In the genomic region with DNA sequence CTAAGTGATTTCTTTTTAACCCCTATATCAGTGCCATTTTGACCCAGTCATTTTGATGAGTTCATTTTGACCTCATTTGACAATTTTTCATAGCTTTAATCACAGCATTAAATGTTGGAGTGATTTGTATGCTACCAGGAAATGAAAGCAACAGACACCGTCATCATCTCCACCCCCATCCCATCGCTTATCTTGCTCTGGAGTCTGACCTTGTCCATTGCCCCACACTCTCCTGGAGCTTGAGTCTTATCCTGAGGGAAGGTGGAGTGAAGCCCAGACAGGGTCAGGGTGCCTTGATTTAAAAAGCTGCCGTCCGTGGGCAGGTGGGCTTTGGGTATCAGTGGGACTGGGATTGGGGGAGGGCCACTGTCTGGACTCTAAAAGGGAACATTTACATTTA, we compare ENCODE assay signal across 24 cellular contexts.
A peak's percentile ranks its signal among the peaks of the same experiment; 100 is the strongest.
DNase-seq lines count a peak whose midpoint lies in the region; ATAC-seq, FAIRE-seq and TF ChIP-seq lines count a peak whose summit lies in the region.
"Had no signal": no experiment of that assay in that cellular context is flagged by ENCODE, and none has a peak within 500 bp of the region (broad histone marks: within the 10 kb centered on the region; RNA-seq: fewer than 3 reads in every experiment).

No MANE protein-coding gene starts in this region.

- H3K4me1 ChIP-seq in left ventricle myocardium inferior (no peaks in the 10 kb centered on the region), adrenal gland (replicated peaks in 1 of 2) (peaks cover 0 to 11% of the 10 kb centered on the region in 2 donors), small intestine (ENCODE audit: control insufficient read depth in 2 of 2, insufficient read depth in 1 of 2, low read depth in 1 of 2, low read length in 1 of 2) (no peaks in the 10 kb centered on the region)
- H3K4me1 ChIP-seq: BE2C had no signal

- H3K36me3 ChIP-seq in left ventricle myocardium inferior (no peaks in the 10 kb centered on the region), adrenal gland (replicated peaks in 1 of 2) (no peaks in the 10 kb centered on the region), bronchial epithelial cell (ENCODE audit: control insufficient read depth, insufficient read depth, low read length) (no peaks in the 10 kb centered on the region), small intestine (ENCODE audit: control insufficient read depth in 2 of 2, insufficient read depth in 2 of 2, low read length in 2 of 2) (no peaks in the 10 kb centered on the region)
- H3K36me3 ChIP-seq: BE2C, BLaER1 had no signal

- intact Hi-C loops in left ventricle myocardium inferior (cut with micrococcal nuclease) (no loop called here), left cardiac atrium (cut with DNase I) (no loop called here), adrenal gland (cut with DNase I) (no loop called here)

- no peaks in the 10 kb centered on the region for H3K9me3 ChIP-seq in left ventricle myocardium inferior (replicated peaks)
- no peaks in the 10 kb centered on the region for H3K9me3 ChIP-seq in adrenal gland (replicated peaks in 1 of 3)
- no peaks in the 10 kb centered on the region for H3K9me3 ChIP-seq in small intestine (ENCODE audit: control insufficient read depth, low read depth)
- H3K9me3 ChIP-seq: BE2C, Caco-2 had no signal

- peaks cover 5% of the 10 kb centered on the region for H3K27me3 ChIP-seq in left ventricle myocardium inferior (ENCODE audit: low read depth)
- no peaks in the 10 kb centered on the region for H3K27me3 ChIP-seq in adrenal gland
- H3K27me3 ChIP-seq in bronchial epithelial cell (ENCODE audit: control insufficient read depth, insufficient read depth, low read length), result no peaks in the 10 kb centered on the region
- no peaks in the 10 kb centered on the region for H3K27me3 ChIP-seq in small intestine (ENCODE audit: control insufficient read depth in 2 of 2, insufficient read depth in 2 of 2, low read length in 2 of 2)
- H3K27me3 ChIP-seq: BE2C, BLaER1 had no signal

- WGBS in adrenal gland, 4 donors, result 35 to 59% (median 50%) methylated on average over 4 of the region's 4 CpGs
- 43 to 81% (median 53%) methylated on average over 4 of the region's 4 CpGs for WGBS in small intestine, 3 donors

- DNase-seq in left ventricle myocardium inferior (no peak), left cardiac atrium (no peak), adrenal gland (peak; percentile 25 to 73 (median 42)), bronchial epithelial cell (ENCODE audit: low read depth) (no peak), small intestine (peak; percentile 54), SW480 (ENCODE audit: low spot score) (no peak), HUDEP-2 (lab: John Stamatoyannopoulos, UW; ENCODE audit: unreplicated experiment in 76 of 76) (no peak), midbrain (lab: John Stamatoyannopoulos, UW) (no peak)
- DNase-seq: 8988T; ACHN; BE2C; Caco-2; Calu3; CD4-positive, alpha-beta T cell; CD8-positive, alpha-beta T cell; DMS79 treated with DMSO at 0.1 percent for 48 hours; GF-D8 had no signal

- FAIRE-seq in bronchial epithelial cell (lab: Jason Lieb, UNC) (peak; percentile 66), small intestine (lab: Jason Lieb, UNC) (no peak)
- FAIRE-seq: A204.1, D721Med, G401.6, GM12891, GM19239 had no signal

- H3K4me3 ChIP-seq in left ventricle myocardium inferior (no peak overlapping the region), adrenal gland (no peak overlapping the region), bronchial epithelial cell (ENCODE audit: low read depth, low read length) (no peak overlapping the region), small intestine (ENCODE audit: low read depth in 1 of 2, low read length in 2 of 2) (no peak overlapping the region)
- H3K4me3 ChIP-seq: BLaER1 had no signal

- H3K27ac ChIP-seq in left ventricle myocardium inferior (replicated peaks) (peak overlapping the region; percentile 76), adrenal gland (no peak overlapping the region), small intestine (ENCODE audit: low read depth in 1 of 2, low read length in 1 of 2) (no peak overlapping the region)
- H3K27ac ChIP-seq: BLaER1, C4-2B had no signal

- TF ChIP-seq POLR2A in adrenal gland (IDR thresholded peaks at IDR 0.05), result no peak

- TF ChIP-seq CTCF in left ventricle myocardium inferior (IDR thresholded peaks at IDR 0.05; ENCODE audit: borderline replicate concordance) (no peak), adrenal gland (IDR thresholded peaks at IDR 0.05) (no peak), bronchial epithelial cell (IDR thresholded peaks at IDR 0.05; ENCODE audit: insufficient read depth, low read length, severe bottlenecking) (no peak)

- ATAC-seq in left cardiac atrium, result no peak
- ATAC-seq: CD8-positive, alpha-beta T cell had no signal

Comparison
In these comparisons a context has a peak if more than half of its experiments do, and no peak if none do; other contexts are left out.
1. DNase-seq: peak in adrenal gland (7 of 7) and small intestine (single experiment); none in left ventricle myocardium inferior (single experiment), left cardiac atrium (single experiment), bronchial epithelial cell (single experiment), SW480 (single experiment), HUDEP-2 (0 of 76) and midbrain (single experiment).